Comparison of ENCODE assay signal across 17 cellular contexts in genomic region chr6:110882824-110883554, GRCh38. TPM values are rescaled to one million over a fixed set of nuclear protein-coding genes. Genes with fewer than 3 reads are reported as not detected.
DNase-seq lines count a peak whose midpoint lies in the region; ATAC-seq, FAIRE-seq and TF ChIP-seq lines count a peak whose summit lies in the region.
"Had no signal": no experiment of that assay in that cellular context is flagged by ENCODE, and none has a peak within 500 bp of the region (broad histone marks: within the 10 kb centered on the region; RNA-seq: fewer than 3 reads in every experiment).

No MANE protein-coding gene starts in this region.

- TF ChIP-seq POLR2A in GM12892 (IDR thresholded peaks at IDR 0.05; ENCODE audit: low read depth, low read length) = no peak

- peak overlapping the region; percentile 48 for H3K27ac Mint-ChIP-seq in activated T-helper 1 cell treated with anti-CD3 and anti-CD28 coated beads, Interleukin-12 subunit alpha, Interleukin-12 subunit beta, Interleukin-2, Interleukin-4 antibody, amounts not matched to agents 30 ng/mL and 10 ng/mL and 1 ng/mL, durations not matched to agents 14 hours and 24 hours and 36 hours

- no peak overlapping the region for H2AK5ac ChIP-seq in mesenchymal stem cell (ENCODE audit: low read length, severe bottlenecking)

- intact Hi-C loops in activated T-helper 1 cell treated with anti-CD3 and anti-CD28 coated beads, Interleukin-12 subunit alpha, Interleukin-12 subunit beta, Interleukin-2, Interleukin-4 antibody, amounts not matched to agents 30 ng/mL and 10 ng/mL and 1 ng/mL, durations not matched to agents 14 hours and 24 hours and 36 hours (cut with micrococcal nuclease) = loop anchor here (1.0 kb wide), 1 partner anchor 7 kb away; no protein-coding TSS in a partner anchor
- intact Hi-C loops in sciatic nerve (cut with DNase I) = loop anchor here (10.0 kb wide), 1 partner anchor 168 kb away; no protein-coding TSS in a partner anchor

- peak overlapping the region; percentile 11 for H3K4me3 Mint-ChIP-seq in activated T-helper 1 cell treated with anti-CD3 and anti-CD28 coated beads, Interleukin-12 subunit alpha, Interleukin-12 subunit beta, Interleukin-2, Interleukin-4 antibody, amounts not matched to agents 30 ng/mL and 10 ng/mL and 1 ng/mL, durations not matched to agents 14 hours and 24 hours and 36 hours

- H3K14ac ChIP-seq in mesenchymal stem cell (ENCODE audit: low read length in 2 of 2) = no peak overlapping the region

- H2BK5ac ChIP-seq in mesenchymal stem cell (ENCODE audit: low read depth, low read length, poor library complexity, severe bottlenecking) = no peak overlapping the region

- no peak overlapping the region for H3K18ac ChIP-seq in mesenchymal stem cell (ENCODE audit: low read depth in 1 of 2, low read length in 2 of 2)

- H3K4ac ChIP-seq in mesenchymal stem cell (ENCODE audit: low read depth in 1 of 2, low read length in 2 of 2) = no peak overlapping the region

- H2BK15ac ChIP-seq in mesenchymal stem cell (ENCODE audit: low read depth, poor library complexity, severe bottlenecking) = no peak overlapping the region

- H3K36me3 Mint-ChIP-seq in activated T-helper 1 cell treated with anti-CD3 and anti-CD28 coated beads, Interleukin-12 subunit alpha, Interleukin-12 subunit beta, Interleukin-2, Interleukin-4 antibody, amounts not matched to agents 30 ng/mL and 10 ng/mL and 1 ng/mL, durations not matched to agents 14 hours and 24 hours and 36 hours (ENCODE audit: low read depth) = peaks cover 7% of the 10 kb centered on the region

- H2AFZ ChIP-seq in mesenchymal stem cell (ENCODE audit: low read depth, low read length) = no peak overlapping the region
- H2AFZ ChIP-seq: GM23248 had no signal

- H3K4me3 ChIP-seq in mesenchymal stem cell (ENCODE audit: insufficient read depth in 1 of 2, low read depth in 1 of 2, low read length in 2 of 2) = no peak overlapping the region
- H3K4me3 ChIP-seq: GM23248, skin epidermis, transverse colon had no signal

- no peaks in the 10 kb centered on the region for H3K9me3 ChIP-seq in mesenchymal stem cell (ENCODE audit: control insufficient read depth, low read length)
- H3K9me3 ChIP-seq: transverse colon had no signal

- no peaks in the 10 kb centered on the region for H3K79me1 ChIP-seq in mesenchymal stem cell (replicated peaks; ENCODE audit: low read length, poor library complexity, severe bottlenecking)

- no peak overlapping the region for H3K4me2 ChIP-seq in mesenchymal stem cell (ENCODE audit: low read length, poor library complexity, severe bottlenecking)

- H2BK120ac ChIP-seq in mesenchymal stem cell (ENCODE audit: low read depth, low read length) = no peak overlapping the region

- H3K23ac ChIP-seq in mesenchymal stem cell (ENCODE audit: low read length in 2 of 2) = no peak overlapping the region

- H4K8ac ChIP-seq in mesenchymal stem cell (ENCODE audit: low read length) = no peak overlapping the region

- FAIRE-seq in GM12892 (lab: Jason Lieb, UNC) = peak; percentile 27

- H3K27me3 ChIP-seq in mesenchymal stem cell (ENCODE audit: control insufficient read depth in 1 of 2, insufficient read depth in 1 of 2, low read length in 2 of 2) = no peaks in the 10 kb centered on the region
- H3K27me3 ChIP-seq: transverse colon had no signal

- H3K9ac ChIP-seq in mesenchymal stem cell (ENCODE audit: low read length) = peak overlapping the region; percentile 50

- H2BK12ac ChIP-seq in mesenchymal stem cell (ENCODE audit: low read length in 2 of 2) = no peak overlapping the region

- H3K27me3 Mint-ChIP-seq in activated T-helper 1 cell treated with anti-CD3 and anti-CD28 coated beads, Interleukin-12 subunit alpha, Interleukin-12 subunit beta, Interleukin-2, Interleukin-4 antibody, amounts not matched to agents 30 ng/mL and 10 ng/mL and 1 ng/mL, durations not matched to agents 14 hours and 24 hours and 36 hours (ENCODE audit: insufficient read depth) = no peaks in the 10 kb centered on the region

- H3K4me1 Mint-ChIP-seq in activated T-helper 1 cell treated with anti-CD3 and anti-CD28 coated beads, Interleukin-12 subunit alpha, Interleukin-12 subunit beta, Interleukin-2, Interleukin-4 antibody, amounts not matched to agents 30 ng/mL and 10 ng/mL and 1 ng/mL, durations not matched to agents 14 hours and 24 hours and 36 hours (ENCODE audit: low read depth) = peaks cover 68% of the 10 kb centered on the region

- H3K27ac ChIP-seq in mesenchymal stem cell (ENCODE audit: low read length, poor library complexity, severe bottlenecking) = no peak overlapping the region
- H3K27ac ChIP-seq: GM23248, transverse colon had no signal

- peaks cover 13% of the 10 kb centered on the region for H3K4me1 ChIP-seq in mesenchymal stem cell (ENCODE audit: control insufficient read depth, insufficient read depth, low read depth, low read length)

- H3K9me3 Mint-ChIP-seq in activated T-helper 1 cell treated with anti-CD3 and anti-CD28 coated beads, Interleukin-12 subunit alpha, Interleukin-12 subunit beta, Interleukin-2, Interleukin-4 antibody, amounts not matched to agents 30 ng/mL and 10 ng/mL and 1 ng/mL, durations not matched to agents 14 hours and 24 hours and 36 hours = no peaks in the 10 kb centered on the region
- H3K9me3 Mint-ChIP-seq: neural crest cell had no signal

- ATAC-seq in sciatic nerve = no peak
- no peak for ATAC-seq in HG03432 (IDR thresholded peaks at IDR 0.05; ENCODE audit: unreplicated experiment)

- no peak overlapping the region for H4K91ac ChIP-seq in mesenchymal stem cell (ENCODE audit: low read length)

- no peaks in the 10 kb centered on the region for H3K36me3 ChIP-seq in mesenchymal stem cell (ENCODE audit: control insufficient read depth in 1 of 2, insufficient read depth in 2 of 2, low read depth in 1 of 2, low read length in 2 of 2)
- H3K36me3 ChIP-seq: transverse colon had no signal

- DNase-seq in CD1c-positive myeloid dendritic cell (ENCODE audit: extremely low spot score) (peak; percentile 51), GM12892 (ENCODE audit: insufficient read length) (no peak), mesenchymal stem cell (no peak), NCI-H774 (lab: John Stamatoyannopoulos, UW) (no peak), DMS53 (lab: John Stamatoyannopoulos, UW) (no peak), sciatic nerve (ENCODE audit: low spot score) (no peak)
- no peak for DNase-seq in activated T-helper 1 cell treated with anti-CD3 and anti-CD28 coated beads, Interleukin-12 subunit alpha, Interleukin-12 subunit beta, Interleukin-2, Interleukin-4 antibody, amounts not matched to agents 30 ng/mL and 10 ng/mL and 1 ng/mL, durations not matched to agents 14 hours and 24 hours and 36 hours (ENCODE audit: low spot score)
- DNase-seq: DMS 273 treated with DMSO at 0.1 percent for 48 hours; effector CD8-positive, alpha-beta T cell; left colon; NCI-H1694; SW 1271; transverse colon had no signal

- 84% methylated on average over 2 of the region's 2 CpGs for WGBS in mesenchymal stem cell

RNA-seq across cellular contexts. Expression of gene AMD1, which starts 8.4 kb away (rescaled TPM):
- polyA plus RNA-seq in GM12892 (2012; ENCODE audit: missing spikeins) = 57.5 TPM
- 101 and 109 TPM in 2 replicates for total RNA-seq in activated T-helper 1 cell treated with anti-CD3 and anti-CD28 coated beads, Interleukin-12 subunit alpha, Interleukin-12 subunit beta, Interleukin-2, Interleukin-4 antibody, amounts not matched to agents 30 ng/mL and 10 ng/mL and 1 ng/mL, durations not matched to agents 14 hours and 24 hours and 36 hours
- 101 TPM for polyA plus RNA-seq in mesenchymal stem cell (2013, experiment 1 of 2)
- polyA plus RNA-seq in mesenchymal stem cell (2013, experiment 2 of 2) = 104 TPM
- total RNA-seq in sciatic nerve = 65.9 TPM
